Comparison of ENCODE assay signal across 8 cellular contexts in genomic region chr18:43587538-43588153, GRCh38.
DNase-seq lines count a peak whose midpoint lies in the region; ATAC-seq, FAIRE-seq and TF ChIP-seq lines count a peak whose summit lies in the region.

No MANE protein-coding gene starts in this region.

- no peaks in the 10 kb centered on the region for H3K4me1 ChIP-seq in kidney (ENCODE audit: control insufficient read depth in 1 of 2, insufficient read depth in 1 of 2, low read depth in 1 of 2, low read length in 2 of 2)

- DNase-seq in activated CD8-positive, alpha-beta T cell treated with anti-CD3 and anti-CD28 coated beads for 36 hours: no peak
- DNase-seq in activated CD8-positive, alpha-beta T cell treated with anti-CD3 and anti-CD28 coated beads, Interleukin-2, amount 10 ng/mL, durations not matched to agents 7 days and 5 days: no peak
- DNase-seq in NCI-H2107 treated with DMSO at 0.1 percent for 48 hours (lab: John Stamatoyannopoulos, UW; ENCODE audit: unreplicated experiment): peak; percentile 64
- DNase-seq in brain microvascular endothelial cell: peak; percentile 53
- DNase-seq in kidney: no peak
- DNase-seq in NCI-H187 (lab: John Stamatoyannopoulos, UW): no peak
- DNase-seq in activated naive CD4-positive, alpha-beta T cell treated with anti-CD3 and anti-CD28 coated beads, Interleukin-2, amount 10 ng/mL, durations not matched to agents 7 days and 5 days: no peak

- H3K4me3 ChIP-seq in brain microvascular endothelial cell (ENCODE audit: low read depth, low read length) (no peak overlapping the region), kidney (ENCODE audit: low read length in 2 of 2) (no peak overlapping the region)

- H3K27ac Mint-ChIP-seq in activated CD8-positive, alpha-beta T cell treated with anti-CD3 and anti-CD28 coated beads for 36 hours: no peak overlapping the region
- no peak overlapping the region for H3K27ac Mint-ChIP-seq in activated CD8-positive, alpha-beta T cell treated with anti-CD3 and anti-CD28 coated beads, Interleukin-2, amount 10 ng/mL, durations not matched to agents 7 days and 5 days
- no peak overlapping the region for H3K27ac Mint-ChIP-seq in activated naive CD4-positive, alpha-beta T cell treated with anti-CD3 and anti-CD28 coated beads, Interleukin-2, amount 10 ng/mL, durations not matched to agents 7 days and 5 days

- peak; percentile 62 for FAIRE-seq in kidney (lab: Jason Lieb, UNC)

- no peaks in the 10 kb centered on the region for H3K36me3 Mint-ChIP-seq in activated CD8-positive, alpha-beta T cell treated with anti-CD3 and anti-CD28 coated beads for 36 hours (ENCODE audit: low read depth)
- H3K36me3 Mint-ChIP-seq in activated CD8-positive, alpha-beta T cell treated with anti-CD3 and anti-CD28 coated beads, Interleukin-2, amount 10 ng/mL, durations not matched to agents 7 days and 5 days (ENCODE audit: low read depth): no peaks in the 10 kb centered on the region
- no peaks in the 10 kb centered on the region for H3K36me3 Mint-ChIP-seq in activated naive CD4-positive, alpha-beta T cell treated with anti-CD3 and anti-CD28 coated beads, Interleukin-2, amount 10 ng/mL, durations not matched to agents 7 days and 5 days

- no peaks in the 10 kb centered on the region for H3K9me3 Mint-ChIP-seq in activated CD8-positive, alpha-beta T cell treated with anti-CD3 and anti-CD28 coated beads for 36 hours
- H3K9me3 Mint-ChIP-seq in activated CD8-positive, alpha-beta T cell treated with anti-CD3 and anti-CD28 coated beads, Interleukin-2, amount 10 ng/mL, durations not matched to agents 7 days and 5 days (ENCODE audit: insufficient read depth): no peaks in the 10 kb centered on the region
- H3K9me3 Mint-ChIP-seq in activated naive CD4-positive, alpha-beta T cell treated with anti-CD3 and anti-CD28 coated beads, Interleukin-2, amount 10 ng/mL, durations not matched to agents 7 days and 5 days: no peaks in the 10 kb centered on the region

- no peaks in the 10 kb centered on the region for H3K27me3 ChIP-seq in brain microvascular endothelial cell (replicated peaks)

- peak; percentile 77 for TF ChIP-seq CTCF in activated CD8-positive, alpha-beta T cell treated with anti-CD3 and anti-CD28 coated beads for 36 hours (IDR thresholded peaks at IDR 0.05)
- peak; percentile 67 for TF ChIP-seq CTCF in brain microvascular endothelial cell (IDR thresholded peaks at IDR 0.05; ENCODE audit: low read depth, low read length, missing control alignments)
- TF ChIP-seq CTCF in kidney (IDR thresholded peaks at IDR 0.05; ENCODE audit: borderline replicate concordance, extremely low read depth, insufficient read depth): peak; percentile 70

- no peak overlapping the region for H3K9ac ChIP-seq in kidney (ENCODE audit: low read length in 2 of 2)

- no peaks in the 10 kb centered on the region for H3K4me1 Mint-ChIP-seq in activated CD8-positive, alpha-beta T cell treated with anti-CD3 and anti-CD28 coated beads for 36 hours (ENCODE audit: low read depth)
- no peaks in the 10 kb centered on the region for H3K4me1 Mint-ChIP-seq in activated CD8-positive, alpha-beta T cell treated with anti-CD3 and anti-CD28 coated beads, Interleukin-2, amount 10 ng/mL, durations not matched to agents 7 days and 5 days (ENCODE audit: low read depth)
- H3K4me1 Mint-ChIP-seq in activated naive CD4-positive, alpha-beta T cell treated with anti-CD3 and anti-CD28 coated beads, Interleukin-2, amount 10 ng/mL, durations not matched to agents 7 days and 5 days: no peaks in the 10 kb centered on the region

- POLR2A ChIA-PET in activated CD8-positive, alpha-beta T cell treated with anti-CD3 and anti-CD28 coated beads for 36 hours (lab: Charles Lee): no interaction called here
- POLR2A ChIA-PET in activated CD8-positive, alpha-beta T cell treated with anti-CD3 and anti-CD28 coated beads, Interleukin-2, amount 10 ng/mL, durations not matched to agents 7 days and 5 days (lab: Charles Lee): no interaction called here

- no peaks in the 10 kb centered on the region for H3K27me3 Mint-ChIP-seq in activated CD8-positive, alpha-beta T cell treated with anti-CD3 and anti-CD28 coated beads for 36 hours
- no peaks in the 10 kb centered on the region for H3K27me3 Mint-ChIP-seq in activated CD8-positive, alpha-beta T cell treated with anti-CD3 and anti-CD28 coated beads, Interleukin-2, amount 10 ng/mL, durations not matched to agents 7 days and 5 days (ENCODE audit: low read depth)
- H3K27me3 Mint-ChIP-seq in activated naive CD4-positive, alpha-beta T cell treated with anti-CD3 and anti-CD28 coated beads, Interleukin-2, amount 10 ng/mL, durations not matched to agents 7 days and 5 days: no peaks in the 10 kb centered on the region

- CTCF ChIA-PET in activated CD8-positive, alpha-beta T cell treated with anti-CD3 and anti-CD28 coated beads for 36 hours (lab: Charles Lee): interaction anchor here (0.7 to 9.5 kb wide), 9 partner anchors 9 to 1474 kb away, joined by 3 to 78 read pairs (median 3); no protein-coding TSS in a partner anchor
- CTCF ChIA-PET in activated CD8-positive, alpha-beta T cell treated with anti-CD3 and anti-CD28 coated beads, Interleukin-2, amount 10 ng/mL, durations not matched to agents 7 days and 5 days (lab: Charles Lee): interaction anchor here (0.6 to 1.9 kb wide), 4 partner anchors 10 to 1474 kb away, joined by 3 to 14 read pairs (median 4); no protein-coding TSS in a partner anchor
- CTCF ChIA-PET in activated naive CD4-positive, alpha-beta T cell treated with anti-CD3 and anti-CD28 coated beads, Interleukin-2, amount 10 ng/mL, durations not matched to agents 7 days and 5 days (lab: Charles Lee): interaction anchor here (1.3 to 5.2 kb wide), 3 partner anchors 16 to 1475 kb away, joined by 3 to 34 read pairs (median 14); no protein-coding TSS in a partner anchor

- H3K4me3 Mint-ChIP-seq in activated CD8-positive, alpha-beta T cell treated with anti-CD3 and anti-CD28 coated beads for 36 hours: no peak overlapping the region
- H3K4me3 Mint-ChIP-seq in activated CD8-positive, alpha-beta T cell treated with anti-CD3 and anti-CD28 coated beads, Interleukin-2, amount 10 ng/mL, durations not matched to agents 7 days and 5 days: no peak overlapping the region
- no peak overlapping the region for H3K4me3 Mint-ChIP-seq in activated naive CD4-positive, alpha-beta T cell treated with anti-CD3 and anti-CD28 coated beads, Interleukin-2, amount 10 ng/mL, durations not matched to agents 7 days and 5 days

- H3K36me3 ChIP-seq in brain microvascular endothelial cell (replicated peaks): no peaks in the 10 kb centered on the region
- no peaks in the 10 kb centered on the region for H3K36me3 ChIP-seq in kidney (ENCODE audit: control insufficient read depth in 1 of 2, insufficient read depth in 2 of 2, low read length in 2 of 2)

- H3K9me3 ChIP-seq in kidney (ENCODE audit: control insufficient read depth in 1 of 2, low read length in 2 of 2): no peaks in the 10 kb centered on the region

- intact Hi-C loops in activated CD8-positive, alpha-beta T cell treated with anti-CD3 and anti-CD28 coated beads for 36 hours (cut with micrococcal nuclease): no loop called here
- intact Hi-C loops in kidney (cut with DNase I): no loop called here

- no peak overlapping the region for H3K27ac ChIP-seq in brain microvascular endothelial cell
- H3K27ac ChIP-seq in kidney (ENCODE audit: low read depth in 2 of 2, low read length in 2 of 2): no peak overlapping the region

- ATAC-seq in activated CD8-positive, alpha-beta T cell treated with anti-CD3 and anti-CD28 coated beads for 36 hours: no peak
- no peak for ATAC-seq in activated CD8-positive, alpha-beta T cell treated with anti-CD3 and anti-CD28 coated beads, Interleukin-2, amount 10 ng/mL, durations not matched to agents 7 days and 5 days
- ATAC-seq in HG02759 (IDR thresholded peaks at IDR 0.05; ENCODE audit: unreplicated experiment): peak; percentile 72

- in situ Hi-C loops in brain microvascular endothelial cell (cut with HindIII; ENCODE audit: low pct_ligation_motif_present, low sequenced_read_pairs): no loop called here

Comparison
In these comparisons a context has a peak if more than half of its experiments do, and no peak if none do; other contexts are left out.
1. DNase-seq: peak in NCI-H2107 treated with DMSO at 0.1 percent for 48 hours (single experiment) and brain microvascular endothelial cell (single experiment); none in activated CD8-positive, alpha-beta T cell treated with anti-CD3 and anti-CD28 coated beads for 36 hours (single experiment), activated CD8-positive, alpha-beta T cell treated with anti-CD3 and anti-CD28 coated beads, Interleukin-2, amount 10 ng/mL, durations not matched to agents 7 days and 5 days (single experiment), kidney (single experiment), NCI-H187 (0 of 2) and activated naive CD4-positive, alpha-beta T cell treated with anti-CD3 and anti-CD28 coated beads, Interleukin-2, amount 10 ng/mL, durations not matched to agents 7 days and 5 days (single experiment).
2. Peak in every context shown above with its lines, with median percentiles within 50 percentile points of each other: CTCF ChIP-seq.